Comparison of ENCODE assay signal across 9 cellular contexts in the genomic region with DNA sequence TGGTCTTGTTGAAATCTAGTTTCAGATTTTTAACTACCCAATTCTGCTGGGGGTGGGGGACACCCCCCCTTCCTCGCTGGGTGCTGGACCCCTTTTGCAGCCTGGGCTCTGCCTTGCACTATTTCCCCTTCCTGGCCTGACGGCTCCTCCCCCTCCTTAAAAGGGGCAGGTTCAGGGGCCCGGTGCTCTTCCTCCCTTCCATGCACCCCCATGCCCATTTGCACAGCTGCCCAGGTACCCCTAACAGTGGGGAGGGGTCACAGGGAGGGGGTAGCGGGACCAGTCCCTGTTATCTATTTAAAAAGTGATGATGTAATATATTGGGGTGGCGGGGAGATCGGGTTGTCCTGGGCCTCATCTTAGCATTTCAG. TPM values are rescaled to one million over a fixed set of nuclear protein-coding genes. Genes with fewer than 3 reads are reported as not detected.
DNase-seq lines count a peak whose midpoint lies in the region; ATAC-seq and TF ChIP-seq lines count a peak whose summit lies in the region.
"Had no signal": no experiment of that assay in that cellular context is flagged by ENCODE, and none has a peak within 500 bp of the region (broad histone marks: within the 10 kb centered on the region; RNA-seq: fewer than 3 reads in every experiment).

No MANE protein-coding gene starts in this region.

- intact Hi-C loops in spleen (cut with DNase I; ENCODE audit: low total_unique reads): no loop called here
- intact Hi-C loops in head of caudate nucleus (cut with DNase I): no loop called here

- H2AFZ ChIP-seq in GM23338: no peak overlapping the region

- H4K20me1 ChIP-seq in GM23338 (replicated peaks; ENCODE audit: insufficient read depth): peaks cover 6% of the 10 kb centered on the region; the same call in 1 of the 2 replicates

- peak overlapping the region; percentile 81 for H3K4me2 ChIP-seq in GM23338

- H3K36me3 Mint-ChIP-seq in GM23338 (ENCODE audit: low read depth): peaks cover 29% of the 10 kb centered on the region

- H3K27ac ChIP-seq in GM23338 (ENCODE audit: low read depth) (no peak overlapping the region), SK-N-MC (no peak overlapping the region), spleen (peak overlapping the region; percentile 78 to 99 (median 87))

- H3K4me1 ChIP-seq in GM23338 (ENCODE audit: insufficient read depth): peaks cover 24% of the 10 kb centered on the region
- peaks cover 32 to 76% (median 66%) of the 10 kb centered on the region in 6 donors for H3K4me1 ChIP-seq in spleen

- H3K36me3 ChIP-seq in GM23338 (ENCODE audit: insufficient read depth): no peaks in the 10 kb centered on the region
- H3K36me3 ChIP-seq in SK-N-MC (ENCODE audit: insufficient read depth, low read length): peaks cover 10% of the 10 kb centered on the region; the same call in 1 of the 2 replicates
- H3K36me3 ChIP-seq in spleen: peaks cover 0 to 34% (median 19%) of the 10 kb centered on the region in 6 donors

- H3K27me3 ChIP-seq in GM23338 (ENCODE audit: insufficient read depth) (no peaks in the 10 kb centered on the region), spleen (replicated peaks in 1 of 7) (no peaks in the 10 kb centered on the region)

- 33 to 46% (median 34%) methylated on average over 6 of the region's 6 CpGs for WGBS in spleen, 5 donors

- peak overlapping the region; percentile 65 for H3K4me3 Mint-ChIP-seq in GM23338

- H3F3A ChIP-seq in GM23338 (replicated peaks; ENCODE audit: low read depth): no peaks in the 10 kb centered on the region

- peak overlapping the region; percentile 67 for H3K9ac ChIP-seq in SK-N-MC (ENCODE audit: insufficient read length)

- peaks cover 3% of the 10 kb centered on the region for H3K79me2 ChIP-seq in GM23338 (replicated peaks; ENCODE audit: insufficient read depth)

- no peaks in the 10 kb centered on the region for H3K9me3 Mint-ChIP-seq in GM23338

- H3K9me2 ChIP-seq in GM23338 (ENCODE audit: insufficient read depth): no peaks in the 10 kb centered on the region

- H3K4me3 ChIP-seq in GM23338 (peak overlapping the region; percentile 66), SK-N-MC (peak overlapping the region; percentile 83), fibroblast of villous mesenchyme (ENCODE audit: low read depth, low read length) (peak overlapping the region; percentile 36), spleen (peak overlapping the region; percentile 24 to 72 (median 38))

- DNase-seq in GM23338 (ENCODE audit: low spot score): no peak
- no peak for DNase-seq in SK-N-MC (ENCODE audit: low read depth, low spot score)
- DNase-seq in fibroblast of villous mesenchyme (ENCODE audit: low read depth): no peak
- peak; percentile 82 for DNase-seq in spleen
- DNase-seq in head of caudate nucleus: no peak
- DNase-seq in NCI-H2029 (lab: John Stamatoyannopoulos, UW): no peak
- DNase-seq in GM19240 (ENCODE audit: insufficient read length, low spot score): no peak

- TF ChIP-seq CTCF in GM23338 (conservative IDR thresholded peaks at IDR 0.05; ENCODE audit: low read depth in 2 of 2) (no peak), fibroblast of villous mesenchyme (IDR thresholded peaks at IDR 0.05; ENCODE audit: insufficient read depth, low read depth, low read length) (no peak), spleen (IDR thresholded peaks at IDR 0.05 in 8 of 11, conservative IDR thresholded peaks at IDR 0.05 in 3 of 11) (no peak)

- H3K4me1 Mint-ChIP-seq in GM23338: peaks cover 45% of the 10 kb centered on the region

- no peak for TF ChIP-seq POLR2A in spleen (IDR thresholded peaks at IDR 0.05)

- ATAC-seq in GM23338 (no peak; the same call in 2 of the 3 replicates), GM19328 (IDR thresholded peaks at IDR 0.05; ENCODE audit: unreplicated experiment) (no peak)

- peaks cover 24% of the 10 kb centered on the region for H3K27me3 Mint-ChIP-seq in GM23338 (ENCODE audit: insufficient read depth, low read depth, poor library complexity)

- H3K27ac Mint-ChIP-seq in GM23338: no peak overlapping the region

- no peaks in the 10 kb centered on the region for H3K9me3 ChIP-seq in SK-N-MC (ENCODE audit: low read depth, low read length)
- H3K9me3 ChIP-seq in spleen: no peaks in the 10 kb centered on the region

TF ChIP-seq in GM23338, 12 proteins besides CTCF, POLR2A, EP300 and RAD21 (continues in another document):
- TF ChIP-seq EZH2phosphoT487 (IDR thresholded peaks at IDR 0.05; ENCODE audit: unreplicated experiment): no peak
- TF ChIP-seq ZNF331 (CRISPR knock-in tag; IDR thresholded peaks at IDR 0.05; ENCODE audit: low read depth): no peak
- no peak for TF ChIP-seq JUNB (IDR thresholded peaks at IDR 0.05; ENCODE audit: unreplicated experiment)
- TF ChIP-seq, protein P1, sequence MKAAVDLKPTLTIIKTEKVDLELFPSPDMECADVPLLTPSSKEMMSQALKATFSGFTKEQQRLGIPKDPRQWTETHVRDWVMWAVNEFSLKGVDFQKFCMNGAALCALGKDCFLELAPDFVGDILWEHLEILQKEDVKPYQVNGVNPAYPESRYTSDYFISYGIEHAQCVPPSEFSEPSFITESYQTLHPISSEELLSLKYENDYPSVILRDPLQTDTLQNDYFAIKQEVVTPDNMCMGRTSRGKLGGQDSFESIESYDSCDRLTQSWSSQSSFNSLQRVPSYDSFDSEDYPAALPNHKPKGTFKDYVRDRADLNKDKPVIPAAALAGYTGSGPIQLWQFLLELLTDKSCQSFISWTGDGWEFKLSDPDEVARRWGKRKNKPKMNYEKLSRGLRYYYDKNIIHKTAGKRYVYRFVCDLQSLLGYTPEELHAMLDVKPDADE (IDR thresholded peaks at IDR 0.05): no peak
- TF ChIP-seq NANOG (IDR thresholded peaks at IDR 0.05; ENCODE audit: borderline replicate concordance): no peak
- TF ChIP-seq EZH2 (IDR thresholded peaks at IDR 0.05; ENCODE audit: low read depth, unreplicated experiment): no peak
- TF ChIP-seq STAT1 (IDR thresholded peaks at IDR 0.05; ENCODE audit: unreplicated experiment): no peak
- no peak for TF ChIP-seq ZNF114 (CRISPR knock-in tag; IDR thresholded peaks at IDR 0.05)
- TF ChIP-seq POLR2AphosphoS5 (IDR thresholded peaks at IDR 0.05; ENCODE audit: low read depth): no peak

RNA-seq across cellular contexts. Expression of a gene that starts 15.3 kb away (rescaled TPM):
- total RNA-seq in GM23338 (2014; rRNA removed; shearing (Covaris generic)): 19.3 and 32.6 TPM in 2 replicates
- polyA plus RNA-seq in GM23338 (2016; fragmentation: Nextera tagmentation; extraction: Ambion mirVana) (3.6 TPM in 2 replicates), spleen (10 to 100 TPM; 11.1 to 38.6 (median 13.4) TPM)
- total RNA-seq in fibroblast of villous mesenchyme (15.5 and 15.8 TPM in 2 replicates), spleen (10 to 100 TPM; 44.0 to 88.9 (median 68.8) TPM)

RNA-seq across cellular contexts. Expression of a gene that starts 15.7 kb away (rescaled TPM):
- total RNA-seq in GM23338 (2014; rRNA removed; shearing (Covaris generic)): not detected in 2 replicates
- polyA plus RNA-seq in GM23338 (2016; fragmentation: Nextera tagmentation; extraction: Ambion mirVana) (0.28 and 0.78 TPM in 2 replicates), spleen (1 to 10 TPM; 1.0 to 2.1 (median 1.7) TPM)
- total RNA-seq in fibroblast of villous mesenchyme (not detected in 2 replicates), spleen (1 to 10 TPM in 2 of 7 donors, under 1 TPM in 4, not detected in 1; 0.54 to 4.1 (median 0.71) TPM)

RNA-seq across cellular contexts. Expression of a gene that starts 15.7 kb away (rescaled TPM):
- total RNA-seq in GM23338 (2014; rRNA removed; shearing (Covaris generic)): not detected in 2 replicates
- polyA plus RNA-seq in GM23338 (2016; fragmentation: Nextera tagmentation; extraction: Ambion mirVana) (not detected in 2 replicates), spleen (not detected)
- total RNA-seq in fibroblast of villous mesenchyme (not detected in 2 replicates), spleen (not detected)
- total RNA-seq: dermis microvascular lymphatic vessel endothelial cell had no signal

RNA-seq across cellular contexts. Expression of a gene that starts 24.5 kb away (rescaled TPM):
- total RNA-seq in GM23338 (2014; rRNA removed; shearing (Covaris generic)): 1.5 and 1.6 TPM in 2 replicates
- not detected in 2 replicates for polyA plus RNA-seq in GM23338 (2016; fragmentation: Nextera tagmentation; extraction: Ambion mirVana)
- total RNA-seq in fibroblast of villous mesenchyme: 0.32 and 0.43 TPM in 2 replicates
- under 1 TPM in 1 of 7 donors, not detected in 6; 0.60 TPM for total RNA-seq in spleen
- polyA plus RNA-seq in spleen: not detected

RNA-seq across cellular contexts. Expression of a gene that starts 33.2 kb away (rescaled TPM):
- total RNA-seq in GM23338 (2014; rRNA removed; shearing (Covaris generic)): 25.9 and 31.1 TPM in 2 replicates
- 24.2 and 25.9 TPM in 2 replicates for polyA plus RNA-seq in GM23338 (2016; fragmentation: Nextera tagmentation; extraction: Ambion mirVana)
- total RNA-seq in fibroblast of villous mesenchyme: 41.2 and 49.2 TPM in 2 replicates
- 100 to 1,000 TPM in 2 of 7 donors, 10 to 100 TPM in 5; 70.8 to 205 (median 84.6) TPM for total RNA-seq in spleen
- 100 to 1,000 TPM in 2 of 3 donors, 10 to 100 TPM in 1; 76.4 to 313 (median 286) TPM for polyA plus RNA-seq in spleen

Comparison
In these comparisons a context has a peak if more than half of its experiments do, and no peak if none do; other contexts are left out.
1. H3K27ac ChIP-seq: peak in spleen (8 of 8); none in GM23338 (single experiment) and SK-N-MC (single experiment).
2. Peak in every context shown above with its lines, with median percentiles within 50 percentile points of each other: H3K4me3 ChIP-seq.